In the genomic region with DNA sequence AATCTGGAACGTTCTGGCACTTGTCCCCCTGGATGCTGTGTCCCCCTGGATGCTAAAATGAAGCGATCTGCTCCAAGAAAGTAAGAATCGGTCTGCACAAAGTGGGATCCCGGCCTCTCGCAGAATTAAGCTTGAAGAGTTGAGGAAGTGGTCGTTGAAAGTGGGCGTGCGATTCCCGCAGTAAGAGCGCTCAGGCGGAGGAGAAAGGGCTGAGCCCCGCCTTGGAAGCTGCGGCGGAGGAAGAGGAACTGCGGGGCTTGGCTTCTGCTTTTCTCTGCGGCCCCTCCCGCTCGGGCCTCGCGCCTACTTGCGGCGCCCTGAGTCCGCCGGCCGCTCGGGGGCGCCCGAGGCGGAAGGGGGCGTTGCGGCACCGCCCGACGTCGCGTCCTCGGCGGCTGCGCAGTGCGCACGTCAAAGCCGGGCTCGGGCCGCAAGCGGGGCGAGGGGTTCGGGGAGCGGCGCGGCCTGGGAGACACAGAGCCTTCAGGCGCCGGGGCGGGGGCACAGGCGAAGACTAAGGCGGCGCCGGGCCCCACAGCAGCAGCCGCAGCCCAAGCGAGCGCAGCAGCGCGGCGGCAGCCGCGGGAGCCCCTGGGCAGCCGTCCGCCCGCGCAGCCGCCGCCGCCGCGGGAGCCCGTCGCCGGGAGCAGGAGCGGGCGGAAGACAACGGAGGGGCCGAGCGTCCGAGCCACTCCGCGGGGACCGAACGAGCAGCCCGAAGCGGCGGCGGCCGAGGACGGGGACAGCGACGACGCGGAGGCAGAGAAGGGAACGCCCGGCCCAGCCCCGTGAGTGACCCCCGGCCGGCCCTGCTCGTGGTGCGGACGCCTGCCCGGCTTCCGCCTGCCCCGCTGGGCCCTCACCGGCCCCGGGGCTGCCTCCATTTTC, we compare ENCODE assay signal across 1 cellular context.
TF ChIP-seq lines count a peak whose summit lies in the region.

A gene (plus strand): TSS at position 400 of the 888 bp plus-strand sequence. CDS start 47,160 bp downstream, outside the sequence.

TF ChIP-seq in K562, 482 proteins besides CTCF, POLR2A, EP300 and RAD21 (continued from another document and continues in another):
- TF ChIP-seq KAT7 (CRISPR knock-in tag; IDR thresholded peaks at IDR 0.05; ENCODE audit: borderline replicate concordance) (no peak), ATF7 (IDR thresholded peaks at IDR 0.05) (peak; percentile 73), ZNF217 (CRISPR knock-in tag; IDR thresholded peaks at IDR 0.05) (no peak), ZNF282 (CRISPR knock-in tag; IDR thresholded peaks at IDR 0.05) (no peak), PHF8 (IDR thresholded peaks at IDR 0.05; ENCODE audit: borderline replicate concordance, low read length) (peak; percentile 38; the same call in 1 of the 2 replicates), XRCC5 (IDR thresholded peaks at IDR 0.05; ENCODE audit: low read depth, low read length) (0 out of 2 replicates have a peak, but pooled peaks have one; percentile 28), MEF2A (IDR thresholded peaks at IDR 0.05; ENCODE audit: control insufficient read depth, low read depth, low read length) (no peak), ZBTB7A (IDR thresholded peaks at IDR 0.05; ENCODE audit: borderline replicate concordance, control insufficient read depth, low read depth, low read length) (peak; percentile 79; the same call in 1 of the 2 replicates), HDAC1 (IDR thresholded peaks at IDR 0.05) (0 out of 4 replicates have a peak, but pooled peaks of 1 of the 2 experiments have one; percentile 20), MXI1 (IDR thresholded peaks at IDR 0.05; ENCODE audit: low read depth, low read length) (no peak), TSC22D4 (tag; IDR thresholded peaks at IDR 0.05) (no peak), FUS (optimal IDR thresholded peaks at IDR 0.05; ENCODE audit: low read depth, low read length) (peak; percentile 45), PRMT5 (CRISPR knock-in tag; IDR thresholded peaks at IDR 0.05) (no peak), TCFL5 (CRISPR knock-in tag; conservative IDR thresholded peaks at IDR 0.05) (no peak), NR2C2 (CRISPR knock-in tag; IDR thresholded peaks at IDR 0.05) (0 out of 2 replicates have a peak, but pooled peaks have one; percentile 37), NR2C2 (tag; IDR thresholded peaks at IDR 0.05) (no peak; the same call in 1 of the 2 replicates), SUPT5H (IDR thresholded peaks at IDR 0.05) (0 out of 2 replicates have a peak, but pooled peaks have one; percentile 15), MYC (IDR thresholded peaks at IDR 0.05; ENCODE audit: low read depth, low read length) (peak; percentile 78), MYC (CRISPR knock-in tag; IDR thresholded peaks at IDR 0.05; ENCODE audit: borderline replicate concordance, low read depth) (no peak), NR3C1 (CRISPR knock-in tag; IDR thresholded peaks at IDR 0.05) (no peak; the same call in 1 of the 2 replicates), CCNT2 (IDR thresholded peaks at IDR 0.05; ENCODE audit: borderline replicate concordance, extremely low read depth, insufficient read length, low read depth, low read length) (peak; percentile 94), CBFB (CRISPR knock-in tag; IDR thresholded peaks at IDR 0.05) (no peak), ELF1 (tag; IDR thresholded peaks at IDR 0.05) (peak; percentile 74), ZNF384 (IDR thresholded peaks at IDR 0.05; ENCODE audit: low read depth, low read length) (peak; percentile 33; the same call in 1 of the 2 replicates), EGR1 (conservative IDR thresholded peaks at IDR 0.05) (0 out of 2 replicates have a peak, but pooled peaks have one; percentile 6), RBFOX2 (IDR thresholded peaks at IDR 0.05; ENCODE audit: low read depth, low read length) (peak; percentile 78), ZSCAN32 (CRISPR knock-in tag; IDR thresholded peaks at IDR 0.05) (no peak), ZNF239 (CRISPR knock-in tag; IDR thresholded peaks at IDR 0.05) (no peak), NFIX (CRISPR knock-in tag; IDR thresholded peaks at IDR 0.05; ENCODE audit: low read depth) (no peak), KDM1A (IDR thresholded peaks at IDR 0.05) (no peak), ETV5 (CRISPR knock-in tag; IDR thresholded peaks at IDR 0.05; ENCODE audit: low read depth) (peak; percentile 39; the same call in 1 of the 2 replicates), KLF16 (IDR thresholded peaks at IDR 0.05) (no peak), ZKSCAN1 (IDR thresholded peaks at IDR 0.05; ENCODE audit: low read depth, low read length) (peak; percentile 23; the same call in 1 of the 2 replicates), NFIC (IDR thresholded peaks at IDR 0.05) (peak; percentile 15; the same call in 1 of the 2 replicates), PHB2 (IDR thresholded peaks at IDR 0.05; ENCODE audit: low read depth) (no peak), KLF1 (tag; IDR thresholded peaks at IDR 0.05) (0 out of 2 replicates have a peak, but pooled peaks have one; percentile 30), KLF10 (CRISPR knock-in tag; IDR thresholded peaks at IDR 0.05) (no peak), MAZ (CRISPR knock-in tag; conservative IDR thresholded peaks at IDR 0.05 in 1 of 2, IDR thresholded peaks at IDR 0.05 in 1 of 2) (peak; percentile 92 to 95), TBL1XR1 (IDR thresholded peaks at IDR 0.05; ENCODE audit: low read length in 2 of 2) (peak in 1 of 2 experiments; percentile 28; a peak in 1 of 4 replicates), CBX2 (IDR thresholded peaks at IDR 0.05; ENCODE audit: insufficient read depth, low read length, poor library complexity, severe bottlenecking) (no peak), SIX5 (IDR thresholded peaks at IDR 0.05; ENCODE audit: borderline replicate concordance in 1 of 2, insufficient read depth in 1 of 2, low read depth in 1 of 2, low read length in 2 of 2) (no peak), TARDBP (IDR thresholded peaks at IDR 0.05) (0 out of 2 replicates have a peak, but pooled peaks have one; percentile 72), CHD1 (IDR thresholded peaks at IDR 0.05; ENCODE audit: low read length) (peak; percentile 80)
- TF ChIP-seq, protein P1, sequence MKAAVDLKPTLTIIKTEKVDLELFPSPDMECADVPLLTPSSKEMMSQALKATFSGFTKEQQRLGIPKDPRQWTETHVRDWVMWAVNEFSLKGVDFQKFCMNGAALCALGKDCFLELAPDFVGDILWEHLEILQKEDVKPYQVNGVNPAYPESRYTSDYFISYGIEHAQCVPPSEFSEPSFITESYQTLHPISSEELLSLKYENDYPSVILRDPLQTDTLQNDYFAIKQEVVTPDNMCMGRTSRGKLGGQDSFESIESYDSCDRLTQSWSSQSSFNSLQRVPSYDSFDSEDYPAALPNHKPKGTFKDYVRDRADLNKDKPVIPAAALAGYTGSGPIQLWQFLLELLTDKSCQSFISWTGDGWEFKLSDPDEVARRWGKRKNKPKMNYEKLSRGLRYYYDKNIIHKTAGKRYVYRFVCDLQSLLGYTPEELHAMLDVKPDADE (conservative IDR thresholded peaks at IDR 0.05; ENCODE audit: control insufficient read depth, low read depth, low read length): 0 out of 2 replicates have a peak, but pooled peaks have one; percentile 40
- TF ChIP-seq, protein P2, sequence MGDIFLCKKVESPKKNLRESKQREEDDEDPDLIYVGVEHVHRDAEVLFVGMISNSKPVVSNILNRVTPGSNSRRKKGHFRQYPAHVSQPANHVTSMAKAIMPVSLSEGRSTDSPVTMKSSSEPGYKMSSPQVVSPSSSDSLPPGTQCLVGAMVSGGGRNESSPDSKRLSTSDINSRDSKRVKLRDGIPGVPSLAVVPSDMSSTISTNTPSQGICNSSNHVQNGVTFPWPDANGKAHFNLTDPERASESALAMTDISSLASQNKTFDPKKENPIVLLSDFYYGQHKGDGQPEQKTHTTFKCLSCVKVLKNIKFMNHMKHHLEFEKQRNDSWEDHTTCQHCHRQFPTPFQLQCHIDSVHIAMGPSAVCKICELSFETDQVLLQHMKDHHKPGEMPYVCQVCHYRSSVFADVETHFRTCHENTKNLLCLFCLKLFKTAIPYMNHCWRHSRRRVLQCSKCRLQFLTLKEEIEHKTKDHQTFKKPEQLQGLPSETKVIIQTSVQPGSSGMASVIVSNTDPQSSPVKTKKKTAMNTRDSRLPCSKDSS (IDR thresholded peaks at IDR 0.05; ENCODE audit: low read depth, partially characterized antibody): no peak
- TF ChIP-seq, protein P3, sequence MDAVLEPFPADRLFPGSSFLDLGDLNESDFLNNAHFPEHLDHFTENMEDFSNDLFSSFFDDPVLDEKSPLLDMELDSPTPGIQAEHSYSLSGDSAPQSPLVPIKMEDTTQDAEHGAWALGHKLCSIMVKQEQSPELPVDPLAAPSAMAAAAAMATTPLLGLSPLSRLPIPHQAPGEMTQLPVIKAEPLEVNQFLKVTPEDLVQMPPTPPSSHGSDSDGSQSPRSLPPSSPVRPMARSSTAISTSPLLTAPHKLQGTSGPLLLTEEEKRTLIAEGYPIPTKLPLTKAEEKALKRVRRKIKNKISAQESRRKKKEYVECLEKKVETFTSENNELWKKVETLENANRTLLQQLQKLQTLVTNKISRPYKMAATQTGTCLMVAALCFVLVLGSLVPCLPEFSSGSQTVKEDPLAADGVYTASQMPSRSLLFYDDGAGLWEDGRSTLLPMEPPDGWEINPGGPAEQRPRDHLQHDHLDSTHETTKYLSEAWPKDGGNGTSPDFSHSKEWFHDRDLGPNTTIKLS (IDR thresholded peaks at IDR 0.05; ENCODE audit: borderline replicate concordance, low read depth): 0 out of 2 replicates have a peak, but pooled peaks have one; percentile 24
- TF ChIP-seq, protein P4, sequence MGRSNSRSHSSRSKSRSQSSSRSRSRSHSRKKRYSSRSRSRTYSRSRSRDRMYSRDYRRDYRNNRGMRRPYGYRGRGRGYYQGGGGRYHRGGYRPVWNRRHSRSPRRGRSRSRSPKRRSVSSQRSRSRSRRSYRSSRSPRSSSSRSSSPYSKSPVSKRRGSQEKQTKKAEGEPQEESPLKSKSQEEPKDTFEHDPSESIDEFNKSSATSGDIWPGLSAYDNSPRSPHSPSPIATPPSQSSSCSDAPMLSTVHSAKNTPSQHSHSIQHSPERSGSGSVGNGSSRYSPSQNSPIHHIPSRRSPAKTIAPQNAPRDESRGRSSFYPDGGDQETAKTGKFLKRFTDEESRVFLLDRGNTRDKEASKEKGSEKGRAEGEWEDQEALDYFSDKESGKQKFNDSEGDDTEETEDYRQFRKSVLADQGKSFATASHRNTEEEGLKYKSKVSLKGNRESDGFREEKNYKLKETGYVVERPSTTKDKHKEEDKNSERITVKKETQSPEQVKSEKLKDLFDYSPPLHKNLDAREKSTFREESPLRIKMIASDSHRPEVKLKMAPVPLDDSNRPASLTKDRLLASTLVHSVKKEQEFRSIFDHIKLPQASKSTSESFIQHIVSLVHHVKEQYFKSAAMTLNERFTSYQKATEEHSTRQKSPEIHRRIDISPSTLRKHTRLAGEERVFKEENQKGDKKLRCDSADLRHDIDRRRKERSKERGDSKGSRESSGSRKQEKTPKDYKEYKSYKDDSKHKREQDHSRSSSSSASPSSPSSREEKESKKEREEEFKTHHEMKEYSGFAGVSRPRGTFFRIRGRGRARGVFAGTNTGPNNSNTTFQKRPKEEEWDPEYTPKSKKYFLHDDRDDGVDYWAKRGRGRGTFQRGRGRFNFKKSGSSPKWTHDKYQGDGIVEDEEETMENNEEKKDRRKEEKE (IDR thresholded peaks at IDR 0.05; ENCODE audit: borderline replicate concordance in 1 of 2, control insufficient read depth in 1 of 2, low read depth in 2 of 2, low read length in 1 of 2): 0 out of 4 replicates have a peak, but pooled peaks of 1 of the 2 experiments have one; percentile 70
- TF ChIP-seq, protein P5, sequence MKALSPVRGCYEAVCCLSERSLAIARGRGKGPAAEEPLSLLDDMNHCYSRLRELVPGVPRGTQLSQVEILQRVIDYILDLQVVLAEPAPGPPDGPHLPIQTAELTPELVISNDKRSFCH (CRISPR knock-in tag; IDR thresholded peaks at IDR 0.05): no peak
- TF ChIP-seq, protein P5 (tag; IDR thresholded peaks at IDR 0.05): no peak
- TF ChIP-seq, protein P6, sequence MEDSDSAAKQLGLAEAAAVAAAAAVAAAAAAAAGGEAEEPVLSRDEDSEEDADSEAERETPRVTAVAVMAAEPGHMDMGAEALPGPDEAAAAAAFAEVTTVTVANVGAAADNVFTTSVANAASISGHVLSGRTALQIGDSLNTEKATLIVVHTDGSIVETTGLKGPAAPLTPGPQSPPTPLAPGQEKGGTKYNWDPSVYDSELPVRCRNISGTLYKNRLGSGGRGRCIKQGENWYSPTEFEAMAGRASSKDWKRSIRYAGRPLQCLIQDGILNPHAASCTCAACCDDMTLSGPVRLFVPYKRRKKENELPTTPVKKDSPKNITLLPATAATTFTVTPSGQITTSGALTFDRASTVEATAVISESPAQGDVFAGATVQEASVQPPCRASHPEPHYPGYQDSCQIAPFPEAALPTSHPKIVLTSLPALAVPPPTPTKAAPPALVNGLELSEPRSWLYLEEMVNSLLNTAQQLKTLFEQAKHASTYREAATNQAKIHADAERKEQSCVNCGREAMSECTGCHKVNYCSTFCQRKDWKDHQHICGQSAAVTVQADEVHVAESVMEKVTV (CRISPR knock-in tag; IDR thresholded peaks at IDR 0.05): no peak
- TF ChIP-seq, protein P7, sequence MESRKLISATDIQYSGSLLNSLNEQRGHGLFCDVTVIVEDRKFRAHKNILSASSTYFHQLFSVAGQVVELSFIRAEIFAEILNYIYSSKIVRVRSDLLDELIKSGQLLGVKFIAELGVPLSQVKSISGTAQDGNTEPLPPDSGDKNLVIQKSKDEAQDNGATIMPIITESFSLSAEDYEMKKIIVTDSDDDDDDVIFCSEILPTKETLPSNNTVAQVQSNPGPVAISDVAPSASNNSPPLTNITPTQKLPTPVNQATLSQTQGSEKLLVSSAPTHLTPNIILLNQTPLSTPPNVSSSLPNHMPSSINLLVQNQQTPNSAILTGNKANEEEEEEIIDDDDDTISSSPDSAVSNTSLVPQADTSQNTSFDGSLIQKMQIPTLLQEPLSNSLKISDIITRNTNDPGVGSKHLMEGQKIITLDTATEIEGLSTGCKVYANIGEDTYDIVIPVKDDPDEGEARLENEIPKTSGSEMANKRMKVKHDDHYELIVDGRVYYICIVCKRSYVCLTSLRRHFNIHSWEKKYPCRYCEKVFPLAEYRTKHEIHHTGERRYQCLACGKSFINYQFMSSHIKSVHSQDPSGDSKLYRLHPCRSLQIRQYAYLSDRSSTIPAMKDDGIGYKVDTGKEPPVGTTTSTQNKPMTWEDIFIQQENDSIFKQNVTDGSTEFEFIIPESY (CRISPR knock-in tag; IDR thresholded peaks at IDR 0.05): peak; percentile 71
- TF ChIP-seq, protein P8, sequence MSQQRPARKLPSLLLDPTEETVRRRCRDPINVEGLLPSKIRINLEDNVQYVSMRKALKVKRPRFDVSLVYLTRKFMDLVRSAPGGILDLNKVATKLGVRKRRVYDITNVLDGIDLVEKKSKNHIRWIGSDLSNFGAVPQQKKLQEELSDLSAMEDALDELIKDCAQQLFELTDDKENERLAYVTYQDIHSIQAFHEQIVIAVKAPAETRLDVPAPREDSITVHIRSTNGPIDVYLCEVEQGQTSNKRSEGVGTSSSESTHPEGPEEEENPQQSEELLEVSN (IDR thresholded peaks at IDR 0.05; ENCODE audit: borderline replicate concordance in 1 of 2, extremely low read depth in 1 of 2, insufficient read depth in 1 of 2, insufficient read length in 1 of 2, low read depth in 1 of 2, low read length in 1 of 2, poor library complexity in 1 of 2, severe bottlenecking in 1 of 2): peak in 1 of 2 experiments; percentile 44
